In genomic region chr3:141913150-141913811, GRCh38 we compare ENCODE assay signal across 8 cellular contexts.
DNase-seq lines count a peak whose midpoint lies in the region; ATAC-seq and TF ChIP-seq lines count a peak whose summit lies in the region.

No MANE protein-coding gene starts in this region.

- no peaks in the 10 kb centered on the region for H3K27me3 Mint-ChIP-seq in nephron (ENCODE audit: low read depth)

- peaks cover 3% of the 10 kb centered on the region for H3K9me3 Mint-ChIP-seq in nephron

- ATAC-seq in GM21825 (IDR thresholded peaks at IDR 0.05; ENCODE audit: unreplicated experiment) = peak; percentile 54
- peak; percentile 56 to 83 for ATAC-seq in activated CD4-positive, CD25-positive, alpha-beta regulatory T cell treated with anti-CD3 and anti-CD28 coated beads, Interleukin-2, amount 50 U/mL, for 24 hours

- peak; percentile 41 to 46 (median 42) for TF ChIP-seq CTCF in nephron (IDR thresholded peaks at IDR 0.05; ENCODE audit: unreplicated experiment in 3 of 3)

- H3K4me3 Mint-ChIP-seq in nephron = no peak overlapping the region

- peaks cover 71% of the 10 kb centered on the region for H3K36me3 Mint-ChIP-seq in nephron (ENCODE audit: low read depth)

- no peak overlapping the region for H3K27ac Mint-ChIP-seq in nephron

- intact Hi-C loops in posterior cingulate gyrus (cut with DNase I) = no loop called here

- no peak for TF ChIP-seq POLR2A in erythroblast (IDR thresholded peaks at IDR 0.05; ENCODE audit: low read length)

- DNase-seq in DMS53 (lab: John Stamatoyannopoulos, UW) (peak; percentile 72), NCI-H2107 treated with DMSO at 0.1 percent for 48 hours (lab: John Stamatoyannopoulos, UW; ENCODE audit: unreplicated experiment) (peak; percentile 17), erythroblast (lab: John Stamatoyannopoulos, UW) (peak; percentile 80 to 84), posterior cingulate gyrus (no peak)
- no peak for DNase-seq in activated CD8-positive, alpha-beta memory T cell treated with anti-CD3 and anti-CD28 coated beads, Interleukin-2, amount 50 U/mL, for 48 hours

- H3K4me1 Mint-ChIP-seq in nephron = peaks cover 16% of the 10 kb centered on the region

Comparison
In these comparisons a context has a peak if more than half of its experiments do, and no peak if none do; other contexts are left out.
1. DNase-seq: peak in DMS53 (single experiment), NCI-H2107 treated with DMSO at 0.1 percent for 48 hours (single experiment) and erythroblast (2 of 2); none in posterior cingulate gyrus (0 of 10) and activated CD8-positive, alpha-beta memory T cell treated with anti-CD3 and anti-CD28 coated beads, Interleukin-2, amount 50 U/mL, for 48 hours (single experiment).